8 cellular contexts compared by ENCODE assay signal in genomic region chr15:99566157-99566900, GRCh38. TPM values are rescaled to one million over a fixed set of nuclear protein-coding genes. Genes with fewer than 3 reads are reported as not detected.
DNase-seq lines count a peak whose midpoint lies in the region; ATAC-seq, FAIRE-seq and TF ChIP-seq lines count a peak whose summit lies in the region.

No MANE protein-coding gene starts in this region.

- H3K4me1 ChIP-seq in endothelial cell of umbilical vein (ENCODE audit: control insufficient read depth, extremely low read depth, insufficient read depth, low read length) (peaks cover 31% of the 10 kb centered on the region), mucosa of descending colon (ENCODE audit: low read depth) (peaks cover 15% of the 10 kb centered on the region), upper lobe of left lung (peaks cover 19 to 39% (median 34%) of the 10 kb centered on the region in 4 donors)

- intact Hi-C loops in CD4-positive, alpha-beta T cell (cut with DNase I, micrococcal nuclease), result loop anchor here (5.0 to 10.0 kb wide), 5 partner anchors 69 to 1038 kb away; partner anchors contain the start of genes ASB7 (in 1 of the 2), IGF1R (in 1 of the 2) and LINS1 (in 1 of the 2)
- intact Hi-C loops in endothelial cell of umbilical vein (cut with micrococcal nuclease), result loop anchor here (2.0 to 5.0 kb wide), 4 partner anchors 159 to 444 kb away; partner anchors contain the start of gene LRRC28
- intact Hi-C loops in mucosa of descending colon (cut with DNase I, micrococcal nuclease), result no loop called here

- no peaks in the 10 kb centered on the region for H3K27me3 ChIP-seq in CD4-positive, alpha-beta T cell (ENCODE audit: control insufficient read depth, insufficient read depth, low read length)
- H3K27me3 ChIP-seq in endothelial cell of umbilical vein (ENCODE audit: control insufficient read depth in 2 of 2, insufficient read depth in 2 of 2, low read length in 2 of 2) (no peaks in the 10 kb centered on the region), upper lobe of left lung (no peaks in the 10 kb centered on the region)

- no TSS peak for BruUV-seq in endothelial cell of umbilical vein (replicated peaks; lab: Mats Ljungman, UMichigan)

- WGBS in upper lobe of left lung, 2 donors, result 0% methylated on average over 2 to 21 of the region's 69 CpGs

- peaks cover 65% of the 10 kb centered on the region for H3K4me1 Mint-ChIP-seq in CD4-positive, alpha-beta T cell (ENCODE audit: low read depth)

- CTCF ChIA-PET in CD4-positive, alpha-beta T cell (lab: Charles Lee), result interaction anchor here (1.0 to 2.0 kb wide), 3 partner anchors 29 to 138 kb away, joined by 3 to 7 read pairs (median 5); no protein-coding TSS in a partner anchor
- CTCF ChIA-PET in endothelial cell of umbilical vein (lab: Charles Lee), result interaction anchor here (1.1 to 11.7 kb wide), 8 partner anchors 16 to 294 kb away, joined by 3 to 119 read pairs (median 4); no protein-coding TSS in a partner anchor

- ATAC-seq in CD4-positive, alpha-beta T cell (ENCODE audit: poor library complexity), result peak; percentile 3
- ATAC-seq in mucosa of descending colon, result peak; percentile 33
- peak in 1 of 2 donors; percentile 42 for ATAC-seq in upper lobe of left lung (ENCODE audit: low FRiP score in 2 of 2)
- no peak for ATAC-seq in HG03108 (IDR thresholded peaks at IDR 0.05; ENCODE audit: unreplicated experiment)
- ATAC-seq in HG03175 (IDR thresholded peaks at IDR 0.05; ENCODE audit: unreplicated experiment), result no peak

- no peaks in the 10 kb centered on the region for H3K27me3 Mint-ChIP-seq in CD4-positive, alpha-beta T cell

- H3K9me1 ChIP-seq in endothelial cell of umbilical vein (replicated peaks; ENCODE audit: control insufficient read depth, extremely low read depth, insufficient read depth, low read length), result no peaks in the 10 kb centered on the region

- no peak for TF ChIP-seq CTCF in CD4-positive, alpha-beta T cell (IDR thresholded peaks at IDR 0.05)
- no peak for TF ChIP-seq CTCF in VCaP (conservative IDR thresholded peaks at IDR 0.05)
- no peak for TF ChIP-seq CTCF in endothelial cell of umbilical vein (IDR thresholded peaks at IDR 0.05; ENCODE audit: extremely low read depth in 1 of 2, insufficient read depth in 1 of 2, low read depth in 1 of 2, low read length in 2 of 2)
- no peak for TF ChIP-seq CTCF in mucosa of descending colon (IDR thresholded peaks at IDR 0.05)
- no peak for TF ChIP-seq CTCF in upper lobe of left lung (IDR thresholded peaks at IDR 0.05)

- dilution Hi-C loops in endothelial cell of umbilical vein (cut with MboI; ENCODE audit: extremely low pct_ligation_motif_present, low sequenced_read_pairs), result no loop called here

- H3K4me3 Mint-ChIP-seq in CD4-positive, alpha-beta T cell, result peak overlapping the region; percentile 92

- H3K36me3 ChIP-seq in endothelial cell of umbilical vein (ENCODE audit: control insufficient read depth in 2 of 2, extremely low read depth in 1 of 2, insufficient read depth in 2 of 2, low read length in 2 of 2) (no peaks in the 10 kb centered on the region), mucosa of descending colon (ENCODE audit: low read depth) (no peaks in the 10 kb centered on the region), upper lobe of left lung (no peaks in the 10 kb centered on the region)

- H3K27ac ChIP-seq in CD4-positive, alpha-beta T cell (ENCODE audit: low read depth, low read length), result peak overlapping the region; percentile 86
- peak overlapping the region; percentile 97 for H3K27ac ChIP-seq in VCaP
- peak overlapping the region; percentile 82 for H3K27ac ChIP-seq in endothelial cell of umbilical vein (ENCODE audit: insufficient read depth, low read depth, low read length)
- peak overlapping the region; percentile 95 to 100 (median 99) for H3K27ac ChIP-seq in upper lobe of left lung

- TF ChIP-seq POLR2A in endothelial cell of umbilical vein (IDR thresholded peaks at IDR 0.05; ENCODE audit: low read depth, low read length) (no peak), upper lobe of left lung (IDR thresholded peaks at IDR 0.05) (peak in 1 of 4 donors; percentile 17)

- TF ChIP-seq EP300 in upper lobe of left lung (IDR thresholded peaks at IDR 0.05), result no peak

- peaks cover 16% of the 10 kb centered on the region for H3K36me3 Mint-ChIP-seq in CD4-positive, alpha-beta T cell (ENCODE audit: low read depth)

- H3K79me2 ChIP-seq in endothelial cell of umbilical vein (ENCODE audit: control insufficient read depth, insufficient read depth, low read length), result peaks cover 45% of the 10 kb centered on the region

- peak overlapping the region; percentile 96 for H3K27ac Mint-ChIP-seq in CD4-positive, alpha-beta T cell

- peak in 2 of 10 experiments; percentile 2 to 8 for DNase-seq in CD4-positive, alpha-beta T cell
- DNase-seq in HK-2 (ENCODE audit: unreplicated experiment) (peak; percentile 11), endothelial cell of umbilical vein (ENCODE audit: low read depth, low spot score) (peak; percentile 33), mucosa of descending colon (peak in 1 of 3 donors; percentile 41), upper lobe of left lung (peak; percentile 44 to 83)

- H3K9me3 ChIP-seq in CD4-positive, alpha-beta T cell (ENCODE audit: control insufficient read depth, low read length), result no peaks in the 10 kb centered on the region
- no peaks in the 10 kb centered on the region for H3K9me3 ChIP-seq in endothelial cell of umbilical vein (replicated peaks; ENCODE audit: control insufficient read depth, insufficient read depth, low read length)
- H3K9me3 ChIP-seq in mucosa of descending colon, result no peaks in the 10 kb centered on the region
- no peaks in the 10 kb centered on the region for H3K9me3 ChIP-seq in upper lobe of left lung

- H3K4me3 ChIP-seq in endothelial cell of umbilical vein (replicated peaks in 1 of 3; ENCODE audit: insufficient read depth in 1 of 3, low read depth in 1 of 3, low read length in 3 of 3) (peak overlapping the region; percentile 67 to 90 (median 89)), mucosa of descending colon (peak overlapping the region; percentile 66), upper lobe of left lung (peak overlapping the region; percentile 63 to 87 (median 76))

- no peaks in the 10 kb centered on the region for H3K9me3 Mint-ChIP-seq in CD4-positive, alpha-beta T cell

- no peak for FAIRE-seq in endothelial cell of umbilical vein (lab: Jason Lieb, UNC)

- peak overlapping the region; percentile 85 for H2AFZ ChIP-seq in endothelial cell of umbilical vein (ENCODE audit: low read depth, low read length)

- peak overlapping the region; percentile 84 for H3K4me2 ChIP-seq in endothelial cell of umbilical vein (ENCODE audit: insufficient read depth, low read length)

- peak overlapping the region; percentile 94 for H3K9ac ChIP-seq in endothelial cell of umbilical vein (replicated peaks; ENCODE audit: extremely low read depth, insufficient read depth, low read length)

- H4K20me1 ChIP-seq in endothelial cell of umbilical vein (replicated peaks; ENCODE audit: control insufficient read depth, extremely low read depth, insufficient read depth, low read length), result peaks cover 1% of the 10 kb centered on the region

- POLR2A ChIA-PET in CD4-positive, alpha-beta T cell (lab: Charles Lee), result interaction anchor here (0.6 to 3.1 kb wide), 14 partner anchors 13 to 315 kb away, joined by 3 to 17 read pairs (median 3); partner anchors contain the start of genes LRRC28 and LYSMD4
- POLR2A ChIA-PET in endothelial cell of umbilical vein (lab: Charles Lee), result interaction anchor here (0.6 to 2.0 kb wide), 2 partner anchors 127 to 138 kb away, joined by 3 to 5 read pairs; no protein-coding TSS in a partner anchor

TF ChIP-seq in endothelial cell of umbilical vein, 7 proteins besides CTCF, POLR2A, EP300 and RAD21:
- TF ChIP-seq POLR2AphosphoS5 (IDR thresholded peaks at IDR 0.05; ENCODE audit: insufficient read depth, low read depth, low read length) (no peak), MYC (IDR thresholded peaks at IDR 0.05; ENCODE audit: low read depth, low read length) (no peak), GATA2 (IDR thresholded peaks at IDR 0.05; ENCODE audit: insufficient read depth, insufficient read length, low read depth, low read length) (no peak), MAX (IDR thresholded peaks at IDR 0.05; ENCODE audit: insufficient read depth, insufficient read length) (no peak), FOS (IDR thresholded peaks at IDR 0.05; ENCODE audit: borderline replicate concordance, insufficient read depth, low read length) (no peak), EZH2 (IDR thresholded peaks at IDR 0.05; ENCODE audit: borderline replicate concordance, low read depth, low read length, severe bottlenecking) (no peak), JUN (IDR thresholded peaks at IDR 0.05; ENCODE audit: borderline replicate concordance, insufficient read depth, insufficient read length, low read depth) (no peak)

RNA-seq across cellular contexts. Expression of gene MEF2A, which starts 0.5 kb away (rescaled TPM):
- 10 to 100 TPM; 23.2 to 24.9 TPM for total RNA-seq in CD4-positive, alpha-beta T cell
- total RNA-seq in endothelial cell of umbilical vein, result 45.3 and 50.1 TPM in 2 replicates
- polyA plus RNA-seq in endothelial cell of umbilical vein, result 38.0 and 43.3 TPM in 2 replicates
- polyA plus RNA-seq in endothelial cell of umbilical vein (2011; cell fraction: cytosol; rRNA removed), result 21.0 and 23.1 TPM in 2 replicates
- 78.7 and 83.0 TPM in 2 replicates for polyA plus RNA-seq in endothelial cell of umbilical vein (2011; cell fraction: nucleus; rRNA removed)
- 18.9 and 23.3 TPM in 2 replicates for polyA plus RNA-seq in endothelial cell of umbilical vein (2012)
- polyA minus RNA-seq in endothelial cell of umbilical vein, result 71.9 and 85.9 TPM in 2 replicates
- 33.7 TPM for polyA minus RNA-seq in endothelial cell of umbilical vein (2011; cell fraction: cytosol; rRNA and poly(A)+ RNA removed)
- 99.9 and 116 TPM in 2 replicates for polyA minus RNA-seq in endothelial cell of umbilical vein (2011; cell fraction: nucleus; rRNA and poly(A)+ RNA removed)
- total RNA-seq in mucosa of descending colon, result 10 to 100 TPM; 33.5 to 61.7 (median 34.7) TPM
- total RNA-seq in upper lobe of left lung, result 10 to 100 TPM; 54.9 to 89.1 (median 75.2) TPM

Comparison
In these comparisons a context has a peak if more than half of its experiments do, and no peak if none do; other contexts are left out.
1. ATAC-seq: peak in CD4-positive, alpha-beta T cell (single experiment) and mucosa of descending colon (single experiment); none in HG03108 (single experiment) and HG03175 (single experiment).
2. intact Hi-C loops: an anchor here in CD4-positive, alpha-beta T cell (5.0 to 10.0 kb wide) and endothelial cell of umbilical vein (2.0 to 5.0 kb wide); none called in mucosa of descending colon.
3. Peak in every context shown above with its lines, with median percentiles within 50 percentile points of each other: H3K27ac ChIP-seq and H3K4me3 ChIP-seq.